Comparison of ENCODE assay signal across 1 cellular context in genomic region chr7:56047446-56048116, GRCh38.
TF ChIP-seq lines count a peak whose summit lies in the region.
"Not testable (repeated sequence)": the region's sequence is repeated elsewhere in the genome, so short reads cannot be mapped to it uniquely, and the experiment has no call there.

No MANE protein-coding gene starts in this region.

TF ChIP-seq in HepG2, 621 proteins besides CTCF, POLR2A, EP300 and RAD21:
- TF ChIP-seq NR2F6 (IDR thresholded peaks at IDR 0.05) (peak; percentile 50), NR2F6 (CRISPR knock-in tag; IDR thresholded peaks at IDR 0.05) (peak; percentile 41; the same call in 1 of the 2 replicates), KMT2B (CRISPR knock-in tag; IDR thresholded peaks at IDR 0.05) (0 out of 2 replicates have a peak, but pooled peaks have one; percentile 26), ADNP (CRISPR knock-in tag; IDR thresholded peaks at IDR 0.05) (peak; percentile 41; the same call in 1 of the 2 replicates), GMEB1 (CRISPR knock-in tag; IDR thresholded peaks at IDR 0.05; ENCODE audit: borderline replicate concordance) (peak; percentile 40; the same call in 1 of the 2 replicates), ATF4 (CRISPR knock-in tag; IDR thresholded peaks at IDR 0.05) (0 out of 4 replicates have a peak, but pooled peaks of 1 of the 2 experiments have one; percentile 33), HNF1A (IDR thresholded peaks at IDR 0.05; ENCODE audit: low read depth) (peak; percentile 46; the same call in 1 of the 2 replicates), SOX13 (CRISPR knock-in tag; conservative IDR thresholded peaks at IDR 0.05 in 1 of 2, IDR thresholded peaks at IDR 0.05 in 1 of 2) (peak in 1 of 2 experiments; percentile 23; a peak in 1 of 4 replicates), HNF4A (CRISPR knock-in tag; IDR thresholded peaks at IDR 0.05) (peak; percentile 54), TFE3 (CRISPR knock-in tag; IDR thresholded peaks at IDR 0.05) (peak; percentile 34; the same call in 1 of the 2 replicates), CEBPG (CRISPR knock-in tag; IDR thresholded peaks at IDR 0.05) (peak; percentile 31; the same call in 1 of the 2 replicates), TBX2 (CRISPR knock-in tag; IDR thresholded peaks at IDR 0.05; ENCODE audit: borderline replicate concordance) (0 out of 2 replicates have a peak, but pooled peaks have one; percentile 2), ARID4A (CRISPR knock-in tag; IDR thresholded peaks at IDR 0.05; ENCODE audit: borderline replicate concordance) (peak; percentile 10; the same call in 1 of the 2 replicates), ZMYM2 (CRISPR knock-in tag; IDR thresholded peaks at IDR 0.05) (0 out of 2 replicates have a peak, but pooled peaks have one; percentile 15), FOSL2 (CRISPR knock-in tag; IDR thresholded peaks at IDR 0.05) (0 out of 2 replicates have a peak, but pooled peaks have one; percentile 5), NR2F1 (CRISPR knock-in tag; IDR thresholded peaks at IDR 0.05) (peak; percentile 20 to 43; a peak in 2 of 4 replicates), PITX1 (CRISPR knock-in tag; IDR thresholded peaks at IDR 0.05) (peak; percentile 32; the same call in 1 of the 2 replicates)
- TF ChIP-seq, protein P1, sequence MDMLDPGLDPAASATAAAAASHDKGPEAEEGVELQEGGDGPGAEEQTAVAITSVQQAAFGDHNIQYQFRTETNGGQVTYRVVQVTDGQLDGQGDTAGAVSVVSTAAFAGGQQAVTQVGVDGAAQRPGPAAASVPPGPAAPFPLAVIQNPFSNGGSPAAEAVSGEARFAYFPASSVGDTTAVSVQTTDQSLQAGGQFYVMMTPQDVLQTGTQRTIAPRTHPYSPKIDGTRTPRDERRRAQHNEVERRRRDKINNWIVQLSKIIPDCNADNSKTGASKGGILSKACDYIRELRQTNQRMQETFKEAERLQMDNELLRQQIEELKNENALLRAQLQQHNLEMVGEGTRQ (IDR thresholded peaks at IDR 0.05; ENCODE audit: low read depth, low read length): not testable (repeated sequence)
- TF ChIP-seq, protein P1 (CRISPR knock-in tag; IDR thresholded peaks at IDR 0.05; ENCODE audit: borderline replicate concordance): peak; percentile 25; the same call in 1 of the 2 replicates
- TF ChIP-seq HNF1A (CRISPR knock-in tag; IDR thresholded peaks at IDR 0.05; ENCODE audit: borderline replicate concordance); SOX13 (IDR thresholded peaks at IDR 0.05): not testable (repeated sequence)
- TF ChIP-seq, protein P2, sequence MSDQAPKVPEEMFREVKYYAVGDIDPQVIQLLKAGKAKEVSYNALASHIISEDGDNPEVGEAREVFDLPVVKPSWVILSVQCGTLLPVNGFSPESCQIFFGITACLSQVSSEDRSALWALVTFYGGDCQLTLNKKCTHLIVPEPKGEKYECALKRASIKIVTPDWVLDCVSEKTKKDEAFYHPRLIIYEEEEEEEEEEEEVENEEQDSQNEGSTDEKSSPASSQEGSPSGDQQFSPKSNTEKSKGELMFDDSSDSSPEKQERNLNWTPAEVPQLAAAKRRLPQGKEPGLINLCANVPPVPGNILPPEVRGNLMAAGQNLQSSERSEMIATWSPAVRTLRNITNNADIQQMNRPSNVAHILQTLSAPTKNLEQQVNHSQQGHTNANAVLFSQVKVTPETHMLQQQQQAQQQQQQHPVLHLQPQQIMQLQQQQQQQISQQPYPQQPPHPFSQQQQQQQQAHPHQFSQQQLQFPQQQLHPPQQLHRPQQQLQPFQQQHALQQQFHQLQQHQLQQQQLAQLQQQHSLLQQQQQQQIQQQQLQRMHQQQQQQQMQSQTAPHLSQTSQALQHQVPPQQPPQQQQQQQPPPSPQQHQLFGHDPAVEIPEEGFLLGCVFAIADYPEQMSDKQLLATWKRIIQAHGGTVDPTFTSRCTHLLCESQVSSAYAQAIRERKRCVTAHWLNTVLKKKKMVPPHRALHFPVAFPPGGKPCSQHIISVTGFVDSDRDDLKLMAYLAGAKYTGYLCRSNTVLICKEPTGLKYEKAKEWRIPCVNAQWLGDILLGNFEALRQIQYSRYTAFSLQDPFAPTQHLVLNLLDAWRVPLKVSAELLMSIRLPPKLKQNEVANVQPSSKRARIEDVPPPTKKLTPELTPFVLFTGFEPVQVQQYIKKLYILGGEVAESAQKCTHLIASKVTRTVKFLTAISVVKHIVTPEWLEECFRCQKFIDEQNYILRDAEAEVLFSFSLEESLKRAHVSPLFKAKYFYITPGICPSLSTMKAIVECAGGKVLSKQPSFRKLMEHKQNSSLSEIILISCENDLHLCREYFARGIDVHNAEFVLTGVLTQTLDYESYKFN (CRISPR knock-in tag; conservative IDR thresholded peaks at IDR 0.05): peak; percentile 37; the same call in 1 of the 2 replicates
